In the genomic region with DNA sequence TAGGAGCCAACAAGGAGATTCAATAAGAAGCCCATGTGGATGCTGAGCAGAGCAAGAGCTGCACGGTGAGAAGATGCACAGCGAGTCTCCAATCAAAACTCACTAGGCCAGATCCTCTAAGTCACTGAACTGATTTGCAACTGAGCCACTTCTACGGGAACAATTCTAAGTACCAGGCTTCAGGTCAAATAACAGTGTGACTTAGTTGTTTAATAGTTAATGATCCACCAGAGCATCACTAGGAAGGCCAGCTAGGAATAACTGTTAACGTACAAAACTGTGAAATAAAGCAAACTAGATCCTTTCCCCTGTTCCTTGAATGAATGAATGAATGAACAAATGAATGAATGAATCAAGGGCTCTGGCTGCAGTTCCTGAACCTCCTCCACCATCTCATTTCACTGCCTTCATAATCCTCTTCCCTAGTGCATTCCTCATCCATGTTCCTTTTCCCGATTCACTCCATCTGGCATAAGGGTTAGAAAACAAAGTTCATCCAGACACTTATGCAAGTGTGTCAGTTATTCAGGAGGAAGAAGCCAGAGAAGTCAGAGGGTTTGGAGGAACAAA, we compare ENCODE assay signal across 1 cellular context.
TF ChIP-seq lines count a peak whose summit lies in the region.

No MANE protein-coding gene starts in this region.

TF ChIP-seq in K562, 482 proteins besides CTCF, POLR2A, EP300 and RAD21:
- TF ChIP-seq, protein P1, sequence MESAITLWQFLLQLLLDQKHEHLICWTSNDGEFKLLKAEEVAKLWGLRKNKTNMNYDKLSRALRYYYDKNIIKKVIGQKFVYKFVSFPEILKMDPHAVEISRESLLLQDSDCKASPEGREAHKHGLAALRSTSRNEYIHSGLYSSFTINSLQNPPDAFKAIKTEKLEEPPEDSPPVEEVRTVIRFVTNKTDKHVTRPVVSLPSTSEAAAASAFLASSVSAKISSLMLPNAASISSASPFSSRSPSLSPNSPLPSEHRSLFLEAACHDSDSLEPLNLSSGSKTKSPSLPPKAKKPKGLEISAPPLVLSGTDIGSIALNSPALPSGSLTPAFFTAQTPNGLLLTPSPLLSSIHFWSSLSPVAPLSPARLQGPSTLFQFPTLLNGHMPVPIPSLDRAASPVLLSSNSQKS (CRISPR knock-in tag; IDR thresholded peaks at IDR 0.05) = no peak
- no peak for TF ChIP-seq TCF7 (IDR thresholded peaks at IDR 0.05; ENCODE audit: borderline replicate concordance)
- TF ChIP-seq, protein P2, sequence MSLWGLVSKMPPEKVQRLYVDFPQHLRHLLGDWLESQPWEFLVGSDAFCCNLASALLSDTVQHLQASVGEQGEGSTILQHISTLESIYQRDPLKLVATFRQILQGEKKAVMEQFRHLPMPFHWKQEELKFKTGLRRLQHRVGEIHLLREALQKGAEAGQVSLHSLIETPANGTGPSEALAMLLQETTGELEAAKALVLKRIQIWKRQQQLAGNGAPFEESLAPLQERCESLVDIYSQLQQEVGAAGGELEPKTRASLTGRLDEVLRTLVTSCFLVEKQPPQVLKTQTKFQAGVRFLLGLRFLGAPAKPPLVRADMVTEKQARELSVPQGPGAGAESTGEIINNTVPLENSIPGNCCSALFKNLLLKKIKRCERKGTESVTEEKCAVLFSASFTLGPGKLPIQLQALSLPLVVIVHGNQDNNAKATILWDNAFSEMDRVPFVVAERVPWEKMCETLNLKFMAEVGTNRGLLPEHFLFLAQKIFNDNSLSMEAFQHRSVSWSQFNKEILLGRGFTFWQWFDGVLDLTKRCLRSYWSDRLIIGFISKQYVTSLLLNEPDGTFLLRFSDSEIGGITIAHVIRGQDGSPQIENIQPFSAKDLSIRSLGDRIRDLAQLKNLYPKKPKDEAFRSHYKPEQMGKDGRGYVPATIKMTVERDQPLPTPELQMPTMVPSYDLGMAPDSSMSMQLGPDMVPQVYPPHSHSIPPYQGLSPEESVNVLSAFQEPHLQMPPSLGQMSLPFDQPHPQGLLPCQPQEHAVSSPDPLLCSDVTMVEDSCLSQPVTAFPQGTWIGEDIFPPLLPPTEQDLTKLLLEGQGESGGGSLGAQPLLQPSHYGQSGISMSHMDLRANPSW (CRISPR knock-in tag; IDR thresholded peaks at IDR 0.05) = no peak
- TF ChIP-seq ZFP1 (CRISPR knock-in tag; IDR thresholded peaks at IDR 0.05) = no peak
- TF ChIP-seq PHTF2 (CRISPR knock-in tag; IDR thresholded peaks at IDR 0.05) = no peak
- TF ChIP-seq ZNF24 (IDR thresholded peaks at IDR 0.05) = peak; percentile 88
- TF ChIP-seq CREB3L1 (IDR thresholded peaks at IDR 0.05; ENCODE audit: borderline replicate concordance, low read depth) = no peak
